In genomic region chr9:136326061-136326776, GRCh38 we compare ENCODE assay signal across 9 cellular contexts. TPM values are rescaled to one million over a fixed set of nuclear protein-coding genes. Genes with fewer than 3 reads are reported as not detected.
DNase-seq lines count a peak whose midpoint lies in the region; ATAC-seq and TF ChIP-seq lines count a peak whose summit lies in the region.
"Had no signal": no experiment of that assay in that cellular context is flagged by ENCODE, and none has a peak within 500 bp of the region (broad histone marks: within the 10 kb centered on the region; RNA-seq: fewer than 3 reads in every experiment).

No MANE protein-coding gene starts in this region.

- POLR2A ChIA-PET in AG04449 (lab: Yijun Ruan, JAX), result interaction anchor here (1.0 to 1.5 kb wide), 5 partner anchors 11 to 402 kb away, joined by 3 to 7 read pairs (median 4); partner anchors contain the start of gene DNLZ

- H3K9ac ChIP-seq in mucosa of rectum (ENCODE audit: low read depth in 1 of 2, low read length in 2 of 2), result no peak overlapping the region

- 51 to 59% methylated on average over 29 of the region's 29 CpGs for WGBS in ectodermal cell, 2 experiments

- CTCF ChIA-PET in AG04449 (lab: Yijun Ruan, JAX), result interaction anchor here (1.0 to 5.7 kb wide), 6 partner anchors 10 to 75 kb away, joined by 3 to 70 read pairs (median 14); partner anchors contain the start of gene DNLZ

- no peak for TF ChIP-seq CTCF in AG04449 (IDR thresholded peaks at IDR 0.05; ENCODE audit: insufficient read depth, low read length, missing control alignments)

- peaks cover 7% of the 10 kb centered on the region; the same call in 1 of the 2 replicates for H3K36me3 ChIP-seq in MG63
- no peaks in the 10 kb centered on the region for H3K36me3 ChIP-seq in ectodermal cell (ENCODE audit: control insufficient read depth, insufficient read depth, low read length)
- no peaks in the 10 kb centered on the region for H3K36me3 ChIP-seq in mucosa of rectum (ENCODE audit: control insufficient read depth in 2 of 2, insufficient read depth in 2 of 2, low read length in 2 of 2)
- H3K36me3 ChIP-seq: neutrophil had no signal

- H3K4me1 ChIP-seq in ectodermal cell (ENCODE audit: control insufficient read depth, insufficient read depth, low read length) (peaks cover 43% of the 10 kb centered on the region), mucosa of rectum (ENCODE audit: control insufficient read depth in 2 of 2, insufficient read depth in 2 of 2, low read length in 2 of 2) (peaks cover 6 to 11% of the 10 kb centered on the region in 2 donors)

- H3K27me3 ChIP-seq in MG63 (no peaks in the 10 kb centered on the region), ectodermal cell (ENCODE audit: control insufficient read depth, insufficient read depth, low read length, poor library complexity, severe bottlenecking) (no peaks in the 10 kb centered on the region), mucosa of rectum (ENCODE audit: control insufficient read depth in 2 of 2, insufficient read depth in 2 of 2, low read length in 2 of 2) (peaks cover 4 to 19% of the 10 kb centered on the region in 2 donors)

- H3K27ac ChIP-seq in ectodermal cell (ENCODE audit: insufficient read depth, low read depth, low read length, poor library complexity, severe bottlenecking), result peak overlapping the region; percentile 64
- peak overlapping the region; percentile 15 to 70 for H3K27ac ChIP-seq in mucosa of rectum (ENCODE audit: low read depth in 2 of 2, low read length in 2 of 2)
- H3K27ac ChIP-seq: neutrophil had no signal

- no peak for ATAC-seq in GM21786 (IDR thresholded peaks at IDR 0.05; ENCODE audit: unreplicated experiment)
- ATAC-seq in HG03342 (IDR thresholded peaks at IDR 0.05; ENCODE audit: unreplicated experiment), result no peak

- H3K4me3 ChIP-seq in AG04449 (ENCODE audit: low read depth, low read length), result peak overlapping the region; percentile 47
- H3K4me3 ChIP-seq in MG63, result peak overlapping the region; percentile 45
- no peak overlapping the region for H3K4me3 ChIP-seq in ectodermal cell (ENCODE audit: insufficient read depth, low read depth, low read length)
- H3K4me3 ChIP-seq in mucosa of rectum (ENCODE audit: low read length in 2 of 2), result no peak overlapping the region

- DNase-seq in AG04449 (ENCODE audit: low read depth, low spot score) (peak; percentile 70), MG63 (peak; percentile 85), NCI-H1930 (lab: John Stamatoyannopoulos, UW) (no peak)
- DNase-seq in NK-92 treated with Interleukin-12 subunit alpha and Interleukin-12 subunit beta, amount 100 ng/mL, for 24 hours (lab: John Stamatoyannopoulos, UW), result no peak

- H3K9me3 ChIP-seq in MG63, result no peaks in the 10 kb centered on the region
- H3K9me3 ChIP-seq in ectodermal cell (ENCODE audit: control insufficient read depth, low read length), result no peaks in the 10 kb centered on the region
- no peaks in the 10 kb centered on the region for H3K9me3 ChIP-seq in mucosa of rectum (ENCODE audit: control insufficient read depth in 2 of 2, low read length in 2 of 2)
- H3K9me3 ChIP-seq: neutrophil had no signal

RNA-seq across cellular contexts. Expression of gene GPSM1, which starts 1.1 kb away (rescaled TPM):
- total RNA-seq in MG63 (2014; rRNA removed; shearing (Covaris generic); ENCODE audit: low replicate concordance), result 31.4 and 46.3 TPM in 2 replicates
- polyA plus RNA-seq in ectodermal cell (2013, experiment 1 of 4), result 35.2 TPM
- polyA plus RNA-seq in ectodermal cell (2013, experiment 2 of 4), result 36.8 TPM
- polyA plus RNA-seq in ectodermal cell (2013, experiment 3 of 4), result 31.9 TPM
- 33.0 TPM for polyA plus RNA-seq in ectodermal cell (2013, experiment 4 of 4)

RNA-seq across cellular contexts. Expression of gene CCDC187, which starts 22.3 kb away (rescaled TPM):
- total RNA-seq in MG63 (2014; rRNA removed; shearing (Covaris generic); ENCODE audit: low replicate concordance), result 0.02 TPM in 1 of 2 replicates, not detected in the other
- polyA plus RNA-seq in ectodermal cell (2013, experiment 1 of 4), result 0.07 TPM
- polyA plus RNA-seq in ectodermal cell (2013, experiment 2 of 4), result 0.09 TPM
- 0.05 TPM for polyA plus RNA-seq in ectodermal cell (2013, experiment 3 of 4)
- 0.12 TPM for polyA plus RNA-seq in ectodermal cell (2013, experiment 4 of 4)

RNA-seq across cellular contexts. Expression of gene DNLZ, which starts 37.3 kb away (rescaled TPM):
- 15.2 and 47.9 TPM in 2 replicates for total RNA-seq in MG63 (2014; rRNA removed; shearing (Covaris generic); ENCODE audit: low replicate concordance)
- 8.6 TPM for polyA plus RNA-seq in ectodermal cell (2013, experiment 1 of 4)
- 7.3 TPM for polyA plus RNA-seq in ectodermal cell (2013, experiment 2 of 4)
- 12.0 TPM for polyA plus RNA-seq in ectodermal cell (2013, experiment 3 of 4)
- polyA plus RNA-seq in ectodermal cell (2013, experiment 4 of 4), result 10.4 TPM

RNA-seq across cellular contexts. Expression of gene CARD9, which starts 47.2 kb away (rescaled TPM):
- 1.7 TPM in 1 of 2 replicates, not detected in the other for total RNA-seq in MG63 (2014; rRNA removed; shearing (Covaris generic); ENCODE audit: low replicate concordance)
- 0.37 TPM for polyA plus RNA-seq in ectodermal cell (2013, experiment 1 of 4)
- polyA plus RNA-seq in ectodermal cell (2013, experiment 2 of 4), result 0.48 TPM
- polyA plus RNA-seq in ectodermal cell (2013, experiment 3 of 4), result 0.43 TPM
- 0.49 TPM for polyA plus RNA-seq in ectodermal cell (2013, experiment 4 of 4)

Comparison
In these comparisons a context has a peak if more than half of its experiments do, and no peak if none do; other contexts are left out.
1. DNase-seq: peak in AG04449 (single experiment) and MG63 (single experiment); none in NK-92 treated with Interleukin-12 subunit alpha and Interleukin-12 subunit beta, amount 100 ng/mL, for 24 hours (single experiment) and NCI-H1930 (0 of 2).
2. H3K4me3 ChIP-seq: peak in AG04449 (single experiment) and MG63 (single experiment); none in ectodermal cell (single experiment) and mucosa of rectum (0 of 2).